ENCODE assay signal across 1 cellular context in genomic region chr17:18158022-18158600, GRCh38.
TF ChIP-seq lines count a peak whose summit lies in the region.

No MANE protein-coding gene starts in this region.

TF ChIP-seq in K562, 482 proteins besides CTCF, POLR2A, EP300 and RAD21 (continued from another document and continues in another):
- no peak for TF ChIP-seq ZNF318 (IDR thresholded peaks at IDR 0.05; ENCODE audit: borderline replicate concordance in 1 of 2, low read depth in 1 of 2)
- TF ChIP-seq NKRF (IDR thresholded peaks at IDR 0.05; ENCODE audit: borderline replicate concordance): no peak
- TF ChIP-seq ATF1 (CRISPR knock-in tag; IDR thresholded peaks at IDR 0.05): peak; percentile 38; the same call in 1 of the 2 replicates
- TF ChIP-seq ATF1 (tag; IDR thresholded peaks at IDR 0.05): peak; percentile 68
- no peak for TF ChIP-seq E2F4 (CRISPR knock-in tag; IDR thresholded peaks at IDR 0.05; ENCODE audit: low read depth)
- TF ChIP-seq ZNF146 (CRISPR knock-in tag; IDR thresholded peaks at IDR 0.05; ENCODE audit: unreplicated experiment): no peak
- no peak for TF ChIP-seq REST (CRISPR knock-in tag; IDR thresholded peaks at IDR 0.05; ENCODE audit: low read depth)
- TF ChIP-seq PKNOX1 (IDR thresholded peaks at IDR 0.05): no peak
- 0 out of 2 replicates have a peak, but pooled peaks have one; percentile 23 for TF ChIP-seq MYC (IDR thresholded peaks at IDR 0.05; ENCODE audit: low read depth, low read length)
- no peak for TF ChIP-seq MYC (CRISPR knock-in tag; IDR thresholded peaks at IDR 0.05; ENCODE audit: borderline replicate concordance, low read depth)
- no peak for TF ChIP-seq GABPB2 (CRISPR knock-in tag; conservative IDR thresholded peaks at IDR 0.05)
- TF ChIP-seq PPARD (CRISPR knock-in tag; IDR thresholded peaks at IDR 0.05): no peak
- no peak for TF ChIP-seq MCM5 (IDR thresholded peaks at IDR 0.05; ENCODE audit: low read depth)
- TF ChIP-seq GABPA (tag; conservative IDR thresholded peaks at IDR 0.05; ENCODE audit: low read depth): 0 out of 2 replicates have a peak, but pooled peaks have one; percentile 33
- no peak for TF ChIP-seq ZBTB26 (CRISPR knock-in tag; IDR thresholded peaks at IDR 0.05)
- TF ChIP-seq ZBTB5 (IDR thresholded peaks at IDR 0.05): no peak
- no peak for TF ChIP-seq SRSF7 (optimal IDR thresholded peaks at IDR 0.05; ENCODE audit: low read depth, low read length)
- TF ChIP-seq E2F3 (CRISPR knock-in tag; IDR thresholded peaks at IDR 0.05): no peak
- no peak for TF ChIP-seq SNAPC5 (CRISPR knock-in tag; IDR thresholded peaks at IDR 0.05)
- TF ChIP-seq U2AF2 (optimal IDR thresholded peaks at IDR 0.05; ENCODE audit: low read depth, low read length): no peak
- no peak for TF ChIP-seq PHB (CRISPR knock-in tag; IDR thresholded peaks at IDR 0.05)
- 0 out of 2 replicates have a peak, but pooled peaks have one; percentile 21 for TF ChIP-seq ZEB2 (IDR thresholded peaks at IDR 0.05)
- no peak for TF ChIP-seq ZNF408 (CRISPR knock-in tag; IDR thresholded peaks at IDR 0.05; ENCODE audit: low read depth)
- no peak for TF ChIP-seq IFI16 (CRISPR knock-in tag; IDR thresholded peaks at IDR 0.05)
- no peak for TF ChIP-seq ZNF707 (CRISPR knock-in tag; conservative IDR thresholded peaks at IDR 0.05)
- TF ChIP-seq ZBTB2 (IDR thresholded peaks at IDR 0.05): no peak
- TF ChIP-seq EGR1 (conservative IDR thresholded peaks at IDR 0.05): peak; percentile 96
- TF ChIP-seq POLR2G (IDR thresholded peaks at IDR 0.05; ENCODE audit: low read depth, low read length): peak; percentile 50; the same call in 1 of the 2 replicates
- no peak for TF ChIP-seq ASH1L (IDR thresholded peaks at IDR 0.05; ENCODE audit: borderline replicate concordance, low read depth, partially characterized antibody)
- no peak for TF ChIP-seq ILF3 (IDR thresholded peaks at IDR 0.05; ENCODE audit: borderline replicate concordance)
- TF ChIP-seq DIDO1 (tag; IDR thresholded peaks at IDR 0.05; ENCODE audit: low read depth): no peak
- no peak for TF ChIP-seq ZNF174 (CRISPR knock-in tag; IDR thresholded peaks at IDR 0.05)
- no peak for TF ChIP-seq ZNF274 (IDR thresholded peaks at IDR 0.05; ENCODE audit: borderline replicate concordance, low read depth, low read length)
- TF ChIP-seq ZNF740 (CRISPR knock-in tag; IDR thresholded peaks at IDR 0.05): no peak
- no peak for TF ChIP-seq ZNF740 (tag; IDR thresholded peaks at IDR 0.05)
- no peak for TF ChIP-seq OTX1 (CRISPR knock-in tag; IDR thresholded peaks at IDR 0.05)
- TF ChIP-seq C11orf30 (IDR thresholded peaks at IDR 0.05; ENCODE audit: low read depth): no peak
